In the genomic region with DNA sequence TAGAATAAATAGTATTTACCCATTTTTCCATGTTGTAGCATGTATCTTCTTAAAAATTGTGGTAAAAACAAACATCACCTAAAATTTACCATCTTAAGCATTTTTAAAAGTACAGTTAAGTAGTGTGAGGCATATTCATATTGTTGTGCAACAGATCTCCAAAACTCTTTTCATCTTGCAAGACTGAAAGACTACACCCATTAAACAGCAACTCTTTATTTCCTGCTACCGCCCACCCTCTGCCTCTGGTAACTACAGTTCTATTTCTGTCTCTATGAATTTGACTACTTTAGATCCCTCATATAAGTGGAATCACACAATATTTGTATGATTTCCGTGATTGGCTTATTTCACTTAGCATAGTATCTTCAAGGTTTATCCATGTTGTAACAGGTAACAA, we compare ENCODE assay signal across 15 cellular contexts. TPM values are rescaled to one million over a fixed set of nuclear protein-coding genes. Genes with fewer than 3 reads are reported as not detected.
DNase-seq lines count a peak whose midpoint lies in the region; ATAC-seq and TF ChIP-seq lines count a peak whose summit lies in the region.
"Had no signal": no experiment of that assay in that cellular context is flagged by ENCODE, and none has a peak within 500 bp of the region (broad histone marks: within the 10 kb centered on the region; RNA-seq: fewer than 3 reads in every experiment).

No MANE protein-coding gene starts in this region.

- no peak for TF ChIP-seq CTCF in MCF 10A (IDR thresholded peaks at IDR 0.05; ENCODE audit: unreplicated experiment)
- no peak for TF ChIP-seq CTCF in mammary epithelial cell (conservative IDR thresholded peaks at IDR 0.05 in 1 of 2, IDR thresholded peaks at IDR 0.05 in 1 of 2; ENCODE audit: extremely low read depth in 1 of 2, insufficient read depth in 1 of 2, low read depth in 1 of 2, low read length in 2 of 2)
- TF ChIP-seq CTCF in fibroblast of lung (conservative IDR thresholded peaks at IDR 0.05 in 1 of 2, IDR thresholded peaks at IDR 0.05 in 1 of 2; ENCODE audit: low read depth in 1 of 2, low read length in 2 of 2), result no peak
- no peak for TF ChIP-seq CTCF in smooth muscle cell (IDR thresholded peaks at IDR 0.05; ENCODE audit: borderline replicate concordance, insufficient read depth, poor library complexity, severe bottlenecking)

- H3K36me3 Mint-ChIP-seq in MCF 10A (ENCODE audit: insufficient read depth, unreplicated experiment) (peaks cover 67% of the 10 kb centered on the region), T-helper 17 cell (ENCODE audit: low read depth) (no peaks in the 10 kb centered on the region)

- H3K4me1 ChIP-seq in mammary epithelial cell (ENCODE audit: insufficient read depth, low read length) (peaks cover 2% of the 10 kb centered on the region), fibroblast of lung (ENCODE audit: control insufficient read depth, extremely low read depth, insufficient read depth, low read length) (peaks cover 4% of the 10 kb centered on the region), smooth muscle cell (ENCODE audit: low read depth) (peaks cover 8% of the 10 kb centered on the region)

- H3K36me3 ChIP-seq in mammary epithelial cell (ENCODE audit: insufficient read depth, low read length) (peaks cover 35% of the 10 kb centered on the region), fibroblast of lung (ENCODE audit: control insufficient read depth, insufficient read depth, low read length) (peaks cover 6% of the 10 kb centered on the region), smooth muscle cell (ENCODE audit: low read depth) (peaks cover 32% of the 10 kb centered on the region)
- H3K36me3 ChIP-seq: pancreas had no signal

- 75% methylated on average over 2 of the region's 2 CpGs for WGBS in mammary epithelial cell (ENCODE audit: low coverage, missing lambda C conversion rate)
- 95% methylated on average over 2 of the region's 2 CpGs for WGBS in smooth muscle cell (ENCODE audit: low lambda C conversion rate)

- DNase-seq in MCF 10A (ENCODE audit: unreplicated experiment) (peak; percentile 12), mammary epithelial cell (no peak), T-helper 17 cell (no peak), fibroblast of lung (ENCODE audit: low read depth in 2 of 2) (peak; percentile 35 to 52), smooth muscle cell (lab: John Stamatoyannopoulos, UW; ENCODE audit: unreplicated experiment) (no peak), MV-4-11 (lab: John Stamatoyannopoulos, UW) (no peak), NCI-H748 treated with DMSO at 0.1 percent for 48 hours (lab: John Stamatoyannopoulos, UW) (no peak)
- DNase-seq: activated T-cell treated with anti-CD3 and anti-CD28 coated beads for 4 hours, DMS53, NCI-H1694, NCI-H345, pancreas, T-helper 1 cell had no signal

- no peaks in the 10 kb centered on the region for H3K9me3 Mint-ChIP-seq in MCF 10A (ENCODE audit: unreplicated experiment)
- H3K9me3 Mint-ChIP-seq: stimulated activated naive CD8-positive, alpha-beta T cell treated with anti-CD3 and anti-CD28 coated beads, Interleukin-15, Interleukin-2, amounts not matched to agents 100 ng/mL and 50 ng/mL, for 24 hours had no signal

- H3K4me3 ChIP-seq in mammary epithelial cell (replicated peaks in 1 of 3; ENCODE audit: insufficient read depth in 1 of 3, low read depth in 2 of 3, low read length in 3 of 3), result no peak overlapping the region
- no peak overlapping the region for H3K4me3 ChIP-seq in fibroblast of lung (replicated peaks in 1 of 4; ENCODE audit: control extremely low read depth in 1 of 4, insufficient read depth in 1 of 4, low read depth in 3 of 4, low read length in 4 of 4)
- no peak overlapping the region for H3K4me3 ChIP-seq in smooth muscle cell
- H3K4me3 ChIP-seq: pancreas had no signal

- intact Hi-C loops in MCF 10A (cut with micrococcal nuclease) (loop anchor here (10.0 kb wide), 1 partner anchor 511 kb away; no protein-coding TSS in a partner anchor), mammary epithelial cell (cut with micrococcal nuclease) (no loop called here)

- H4K20me1 ChIP-seq in mammary epithelial cell (ENCODE audit: insufficient read depth, low read length) (no peaks in the 10 kb centered on the region), fibroblast of lung (ENCODE audit: control insufficient read depth, extremely low read depth, insufficient read depth, low read length) (no peaks in the 10 kb centered on the region), smooth muscle cell (ENCODE audit: low read depth) (peaks cover 29% of the 10 kb centered on the region)

- CTCF ChIA-PET in MCF 10A (lab: Yijun Ruan, JAX) (interaction anchor here (0.6 to 1.1 kb wide), 3 partner anchors 9 to 1402 kb away, joined by 3 to 4 read pairs (median 3); no protein-coding TSS in a partner anchor), mammary epithelial cell (lab: Charles Lee; ENCODE audit: low non-redundant PET) (no interaction called here)

- ATAC-seq in T-helper 17 cell (no peak), HG02981 (IDR thresholded peaks at IDR 0.05; ENCODE audit: unreplicated experiment) (no peak)
- ATAC-seq: pancreas had no signal

- dilution Hi-C loops in mammary epithelial cell (cut with HindIII; ENCODE audit: low sequenced_read_pairs), result no loop called here

- POLR2A ChIA-PET in MCF 10A (lab: Yijun Ruan, JAX), result interaction anchor here (1.0 kb wide), 1 partner anchor 300 kb away, joined by 3 read pairs; a partner anchor contains a TSS

- H3K79me2 ChIP-seq in mammary epithelial cell (ENCODE audit: insufficient read depth, low read length) (no peaks in the 10 kb centered on the region), fibroblast of lung (ENCODE audit: control insufficient read depth, insufficient read depth, low read length) (no peaks in the 10 kb centered on the region), smooth muscle cell (ENCODE audit: low read depth) (peaks cover 42% of the 10 kb centered on the region)

- H3K9me3 ChIP-seq in mammary epithelial cell (replicated peaks; ENCODE audit: insufficient read depth, low read length), result no peaks in the 10 kb centered on the region
- no peaks in the 10 kb centered on the region for H3K9me3 ChIP-seq in T-helper 17 cell (ENCODE audit: control insufficient read depth, low read length, poor library complexity, severe bottlenecking)
- H3K9me3 ChIP-seq in fibroblast of lung (ENCODE audit: control insufficient read depth, insufficient read depth, low read depth, low read length), result no peaks in the 10 kb centered on the region
- H3K9me3 ChIP-seq in smooth muscle cell (replicated peaks; ENCODE audit: low read depth), result no peaks in the 10 kb centered on the region
- H3K9me3 ChIP-seq: pancreas had no signal

- H3K4me3 Mint-ChIP-seq in MCF 10A (ENCODE audit: unreplicated experiment) (no peak overlapping the region), T-helper 17 cell (no peak overlapping the region)
- H3K4me3 Mint-ChIP-seq: stimulated activated naive CD8-positive, alpha-beta T cell treated with anti-CD3 and anti-CD28 coated beads, Interleukin-15, Interleukin-2, amounts not matched to agents 100 ng/mL and 50 ng/mL, for 24 hours had no signal

- H3K9ac ChIP-seq in mammary epithelial cell (ENCODE audit: insufficient read depth, low read length) (no peak overlapping the region), fibroblast of lung (ENCODE audit: insufficient read depth, low read length) (no peak overlapping the region), smooth muscle cell (ENCODE audit: low read depth) (no peak overlapping the region)

- H3K27ac Mint-ChIP-seq in MCF 10A (ENCODE audit: low read depth, unreplicated experiment) (no peak overlapping the region), T-helper 17 cell (peak overlapping the region; percentile 77)
- H3K27ac Mint-ChIP-seq: stimulated activated naive CD8-positive, alpha-beta T cell treated with anti-CD3 and anti-CD28 coated beads, Interleukin-15, Interleukin-2, amounts not matched to agents 100 ng/mL and 50 ng/mL, for 24 hours had no signal

- H3F3A ChIP-seq in smooth muscle cell (ENCODE audit: low read depth), result peaks cover 69% of the 10 kb centered on the region

- no peaks in the 10 kb centered on the region for H3K27me3 ChIP-seq in mammary epithelial cell (ENCODE audit: insufficient read depth, low read length)
- H3K27me3 ChIP-seq in fibroblast of lung (ENCODE audit: control insufficient read depth, insufficient read depth, low read length), result no peaks in the 10 kb centered on the region
- no peaks in the 10 kb centered on the region for H3K27me3 ChIP-seq in smooth muscle cell (ENCODE audit: low read depth)
- H3K27me3 ChIP-seq: pancreas had no signal

- in situ Hi-C loops in mammary epithelial cell (cut with MboI; ENCODE audit: low sequenced_read_pairs in 2 of 2), result loop anchor here in 1 of 2 donors (25.0 kb wide), 1 partner anchor 259 kb away; no protein-coding TSS in a partner anchor

- peaks cover 7% of the 10 kb centered on the region for H3K4me1 Mint-ChIP-seq in MCF 10A (ENCODE audit: insufficient read depth, unreplicated experiment)
- peaks cover 4% of the 10 kb centered on the region for H3K4me1 Mint-ChIP-seq in T-helper 17 cell

- H3K27ac ChIP-seq in mammary epithelial cell (ENCODE audit: insufficient read depth, low read depth, low read length) (no peak overlapping the region), fibroblast of lung (ENCODE audit: insufficient read depth, low read length) (no peak overlapping the region), smooth muscle cell (ENCODE audit: low read depth) (peak overlapping the region; percentile 45)
- H3K27ac ChIP-seq: pancreas had no signal

- H3K27me3 Mint-ChIP-seq in MCF 10A (ENCODE audit: insufficient read depth, unreplicated experiment), result no peaks in the 10 kb centered on the region
- H3K27me3 Mint-ChIP-seq in T-helper 17 cell, result peaks cover 33% of the 10 kb centered on the region
- H3K27me3 Mint-ChIP-seq: stimulated activated naive CD8-positive, alpha-beta T cell treated with anti-CD3 and anti-CD28 coated beads, Interleukin-15, Interleukin-2, amounts not matched to agents 100 ng/mL and 50 ng/mL, for 24 hours had no signal

- H3K4me2 ChIP-seq in mammary epithelial cell (ENCODE audit: insufficient read depth, low read depth, low read length), result no peak overlapping the region
- H3K4me2 ChIP-seq in fibroblast of lung (ENCODE audit: extremely low read depth, insufficient read depth, low read length), result no peak overlapping the region
- no peak overlapping the region for H3K4me2 ChIP-seq in smooth muscle cell

- BruUV-seq in MCF 10A (replicated peaks; lab: Mats Ljungman, UMichigan) (no TSS peak), mammary epithelial cell (replicated peaks; lab: Mats Ljungman, UMichigan) (no TSS peak)

- H2AFZ ChIP-seq in mammary epithelial cell (ENCODE audit: low read depth, low read length) (no peak overlapping the region), fibroblast of lung (ENCODE audit: low read length) (no peak overlapping the region), smooth muscle cell (ENCODE audit: low read depth) (no peak overlapping the region)

RNA-seq across cellular contexts. Expression of a gene that starts 40.0 kb away (rescaled TPM):
- total RNA-seq in MCF 10A (2022) (1.1 and 1.8 TPM in 2 replicates), mammary epithelial cell (1 to 10 TPM in 1 of 2 donors, under 1 TPM in 1; 0.61 to 1.2 TPM), T-helper 17 cell (1 to 10 TPM; 2.1 to 2.4 TPM), fibroblast of lung (1.3 TPM in 2 replicates), smooth muscle cell (2.5 and 5.1 TPM in 2 replicates)
- polyA plus RNA-seq in mammary epithelial cell (0.42 TPM), fibroblast of lung (0.56 and 0.78 TPM in 2 replicates), smooth muscle cell (0.23 and 0.48 TPM in 2 replicates)
- polyA minus RNA-seq in mammary epithelial cell (not detected), fibroblast of lung (ENCODE audit: low replicate concordance) (not detected in 2 replicates)
- 0.39 and 0.55 TPM in 2 replicates for polyA plus RNA-seq in fibroblast of lung (2012)

Comparison
In these comparisons a context has a peak if more than half of its experiments do, and no peak if none do; other contexts are left out.
1. DNase-seq: peak in MCF 10A (single experiment) and fibroblast of lung (2 of 2); none in mammary epithelial cell (single experiment), T-helper 17 cell (0 of 3), smooth muscle cell (single experiment), MV-4-11 (single experiment) and NCI-H748 treated with DMSO at 0.1 percent for 48 hours (single experiment).